ENCODE assay signal across 18 cellular contexts in genomic region chr2:159086874-159087273, GRCh38.
DNase-seq lines count a peak whose midpoint lies in the region; ATAC-seq and TF ChIP-seq lines count a peak whose summit lies in the region.
"Had no signal": no experiment of that assay in that cellular context is flagged by ENCODE, and none has a peak within 500 bp of the region (broad histone marks: within the 10 kb centered on the region; RNA-seq: fewer than 3 reads in every experiment).

No MANE protein-coding gene starts in this region.

- H3K9ac ChIP-seq in DND-41 (ENCODE audit: low read depth, low read length) (no peak overlapping the region), IMR-90 (ENCODE audit: low read depth, low read length) (no peak overlapping the region)

- H3K27ac Mint-ChIP-seq in brain (peak overlapping the region in 3 of 5 experiments; percentile 29 to 71 (median 70)), nephron (peak overlapping the region; percentile 57 to 86 (median 58))
- H3K27ac Mint-ChIP-seq: activated T-helper 2 cell treated with anti-CD3 and anti-CD28 coated beads, Interferon-gamma antibody, Interleukin-2, Interleukin-4, amounts not matched to agents 10 μg/mL and 5 μg/mL and 100 μg/mL, durations not matched to agents 14 hours and 24 hours and 36 hours; stimulated activated memory B cell treated with anti-CD40 and anti-IgM and Interleukin-4, amounts not matched to agents 10 μg/mL and 1 μg/mL and 100 μg/mL, for 72 hours; WTC11 had no signal

- DNase-seq in DND-41 (peak; percentile 32), IMR-90 (no peak), SW 1271 (lab: John Stamatoyannopoulos, UW) (no peak), activated gamma-delta T cell treated with Interleukin-2 at 50 U/mL for 16 hours (no peak)
- DNase-seq: NCI-H1105 treated with DMSO at 0.1 percent for 48 hours; small intestine; stimulated activated CD4-positive, alpha-beta T cell treated with anti-CD3 and anti-CD28 coated beads, Interleukin-2, amount 100 ng/mL, for 24 hours; T-helper 9 cell had no signal

- TF ChIP-seq CTCF in DND-41 (IDR thresholded peaks at IDR 0.05; ENCODE audit: borderline replicate concordance, extremely low read depth, low read length, poor library complexity, severe bottlenecking) (no peak), IMR-90 (conservative IDR thresholded peaks at IDR 0.05; ENCODE audit: low read depth, low read length) (no peak), brain (conservative IDR thresholded peaks at IDR 0.05) (no peak), nephron (IDR thresholded peaks at IDR 0.05; ENCODE audit: unreplicated experiment in 3 of 3) (no peak)

- H4K20me1 ChIP-seq in DND-41 (ENCODE audit: insufficient read depth, low read length) = no peaks in the 10 kb centered on the region
- H4K20me1 ChIP-seq in IMR-90 (ENCODE audit: insufficient read depth, low read length) = no peaks in the 10 kb centered on the region

- H3K4me1 Mint-ChIP-seq in brain (peaks cover 79% of the 10 kb centered on the region), nephron (peaks cover 79% of the 10 kb centered on the region)

- no peak overlapping the region for H3K14ac ChIP-seq in IMR-90 (replicated peaks; ENCODE audit: low read depth, low read length)

- no peaks in the 10 kb centered on the region for H3K79me2 ChIP-seq in DND-41 (ENCODE audit: insufficient read depth, low read length)

- POLR2A ChIA-PET in IMR-90 (lab: Charles Lee; ENCODE audit: unreplicated experiment) = interaction anchor here (0.5 to 0.7 kb wide), 2 partner anchors 16 to 18 kb away, joined by 3 to 4 read pairs; no protein-coding TSS in a partner anchor

- in situ Hi-C loops in IMR-90 (cut with MboI; ENCODE audit: low sequenced_read_pairs) = no loop called here

- WGBS in IMR-90 (ENCODE audit: extremely low coverage in 2 of 2, insufficient read length in 1 of 2), 2 experiments = 75% methylated on average over 1 of the region's 4 CpGs; no CpG with 5 or more reads in 1 of the 2 experiments

- no peak overlapping the region for H3K4me3 Mint-ChIP-seq in brain
- no peak overlapping the region for H3K4me3 Mint-ChIP-seq in nephron
- H3K4me3 Mint-ChIP-seq: stimulated activated memory B cell treated with anti-CD40 and anti-IgM and Interleukin-4, amounts not matched to agents 10 μg/mL and 1 μg/mL and 100 μg/mL, for 72 hours; WTC11 had no signal

- H2AK9ac ChIP-seq in IMR-90 (replicated peaks; ENCODE audit: low read depth, low read length, poor library complexity) = no peak overlapping the region

- intact Hi-C loops in IMR-90 (cut with micrococcal nuclease) = no loop called here

- no peak overlapping the region for H3K18ac ChIP-seq in IMR-90 (ENCODE audit: low read depth, low read length)

- H2BK15ac ChIP-seq in IMR-90 (ENCODE audit: low read depth, low read length) = no peak overlapping the region

- H2AFZ ChIP-seq in DND-41 (ENCODE audit: low read depth, low read length) (no peak overlapping the region), IMR-90 (replicated peaks; ENCODE audit: low read length, poor library complexity) (no peak overlapping the region)

- TF ChIP-seq POLR2A in IMR-90 (IDR thresholded peaks at IDR 0.05; ENCODE audit: low read depth, low read length) (no peak), GM18505 (IDR thresholded peaks at IDR 0.05; ENCODE audit: borderline replicate concordance, extremely low read depth, insufficient read depth, insufficient read length) (no peak)

- peaks cover 0 to 2% (median 0%) of the 10 kb centered on the region in 5 experiments for H3K9me3 Mint-ChIP-seq in brain
- no peaks in the 10 kb centered on the region for H3K9me3 Mint-ChIP-seq in nephron
- H3K9me3 Mint-ChIP-seq: activated T-helper 2 cell treated with anti-CD3 and anti-CD28 coated beads, Interferon-gamma antibody, Interleukin-2, Interleukin-4, amounts not matched to agents 10 μg/mL and 5 μg/mL and 100 μg/mL, durations not matched to agents 14 hours and 24 hours and 36 hours; stimulated activated memory B cell treated with anti-CD40 and anti-IgM and Interleukin-4, amounts not matched to agents 10 μg/mL and 1 μg/mL and 100 μg/mL, for 72 hours; WTC11 had no signal

- CTCF ChIA-PET in IMR-90 (lab: Yijun Ruan, JAX) = interaction anchor here (1.2 kb wide), 1 partner anchor 9 kb away, joined by 3 read pairs; no protein-coding TSS in a partner anchor

- dilution Hi-C loops in IMR-90 (cut with HindIII; ENCODE audit: low sequenced_read_pairs, unreplicated experiment) = no loop called here

- no peak overlapping the region for H2AK5ac ChIP-seq in IMR-90 (ENCODE audit: low read depth, low read length)

- BruUV-seq in IMR-90 (replicated peaks; lab: Mats Ljungman, UMichigan) = no TSS peak

- no peak overlapping the region for H2BK120ac ChIP-seq in IMR-90 (ENCODE audit: low read depth, low read length)

- no peak overlapping the region for H3K56ac ChIP-seq in IMR-90 (ENCODE audit: extremely low read depth, insufficient read depth, low read length)

- no peaks in the 10 kb centered on the region for H3K36me3 Mint-ChIP-seq in brain
- peaks cover 3% of the 10 kb centered on the region for H3K36me3 Mint-ChIP-seq in nephron (ENCODE audit: low read depth)
- H3K36me3 Mint-ChIP-seq: stimulated activated memory B cell treated with anti-CD40 and anti-IgM and Interleukin-4, amounts not matched to agents 10 μg/mL and 1 μg/mL and 100 μg/mL, for 72 hours; WTC11 had no signal

- no peak overlapping the region for H2BK20ac ChIP-seq in IMR-90 (ENCODE audit: low read depth, low read length)

- no peak overlapping the region for H4K91ac ChIP-seq in IMR-90 (ENCODE audit: insufficient read depth, low read depth, low read length)

- H3K27ac ChIP-seq in DND-41 (ENCODE audit: low read length) = no peak overlapping the region
- no peak overlapping the region for H3K27ac ChIP-seq in IMR-90 (ENCODE audit: insufficient read depth, low read length)
- H3K27ac ChIP-seq: neutrophil, psoas muscle had no signal

- no peak overlapping the region for H3K4me2 ChIP-seq in DND-41 (ENCODE audit: insufficient read depth, low read length)
- no peak overlapping the region for H3K4me2 ChIP-seq in IMR-90 (ENCODE audit: low read depth, low read length)

- peak overlapping the region; percentile 40; the same call in 1 of the 2 replicates for H4K5ac ChIP-seq in IMR-90 (ENCODE audit: low read depth, low read length)

- H3K9me3 ChIP-seq in DND-41 (ENCODE audit: insufficient read depth, low read length, severe bottlenecking) = no peaks in the 10 kb centered on the region
- no peaks in the 10 kb centered on the region for H3K9me3 ChIP-seq in IMR-90 (ENCODE audit: control insufficient read depth, insufficient read depth, low read length)
- H3K9me3 ChIP-seq: neutrophil, psoas muscle had no signal

- H3K9me1 ChIP-seq in IMR-90 (ENCODE audit: insufficient read depth, low read length) = peaks cover 39% of the 10 kb centered on the region

- H3K4me3 ChIP-seq in DND-41 (ENCODE audit: low read depth in 1 of 2, low read length in 2 of 2) (no peak overlapping the region), IMR-90 (ENCODE audit: insufficient read depth, low read depth, low read length) (no peak overlapping the region)
- H3K4me3 ChIP-seq: lung, psoas muscle had no signal

- H3K27me3 ChIP-seq in DND-41 (ENCODE audit: insufficient read depth, low read length, poor library complexity) (no peaks in the 10 kb centered on the region), IMR-90 (ENCODE audit: control insufficient read depth, insufficient read depth, low read length) (no peaks in the 10 kb centered on the region)
- H3K27me3 ChIP-seq: neutrophil had no signal

- ATAC-seq in DND-41 (ENCODE audit: insufficient read depth, low read depth) = peak; percentile 81
- ATAC-seq in IMR-90 (ENCODE audit: low read depth) = no peak
- ATAC-seq in GM18505 (IDR thresholded peaks at IDR 0.05; ENCODE audit: unreplicated experiment) = no peak
- ATAC-seq: psoas muscle; SK-N-SH treated with all-trans-retinoic acid at 6 μM for 48 hours; stimulated activated memory B cell treated with anti-CD40 and anti-IgM and Interleukin-4, amounts not matched to agents 10 μg/mL and 1 μg/mL and 100 μg/mL, for 72 hours; WTC11 had no signal

- TF ChIP-seq RAD21 in IMR-90 (IDR thresholded peaks at IDR 0.05; ENCODE audit: low read length) = no peak

- H3K36me3 ChIP-seq in DND-41 (ENCODE audit: insufficient read depth, low read length) (no peaks in the 10 kb centered on the region), IMR-90 (ENCODE audit: control insufficient read depth, insufficient read depth, low read length) (0 out of 2 replicates have a peak, but pooled peaks cover 2% of the 10 kb centered on the region)
- H3K36me3 ChIP-seq: neutrophil had no signal

- H3K27me3 Mint-ChIP-seq in brain (no peaks in the 10 kb centered on the region), nephron (ENCODE audit: low read depth) (no peaks in the 10 kb centered on the region)
- H3K27me3 Mint-ChIP-seq: stimulated activated memory B cell treated with anti-CD40 and anti-IgM and Interleukin-4, amounts not matched to agents 10 μg/mL and 1 μg/mL and 100 μg/mL, for 72 hours had no signal

- H3K4me1 ChIP-seq in DND-41 (ENCODE audit: insufficient read depth, low read length) (peaks cover 20% of the 10 kb centered on the region), IMR-90 (ENCODE audit: control insufficient read depth, insufficient read depth, low read length) (peaks cover 37% of the 10 kb centered on the region)

- no peak overlapping the region for H3K4ac ChIP-seq in IMR-90 (ENCODE audit: low read depth, low read length)

- H2BK5ac ChIP-seq in IMR-90 (ENCODE audit: low read depth, low read length, poor library complexity, severe bottlenecking) = no peak overlapping the region

- no peak overlapping the region for H3K23ac ChIP-seq in IMR-90 (ENCODE audit: low read depth, low read length)

- H3K79me1 ChIP-seq in IMR-90 (ENCODE audit: low read depth in 1 of 2, low read length in 2 of 2) = peaks cover 32 to 60% of the 10 kb centered on the region in 2 experiments

- H4K8ac ChIP-seq in IMR-90 (ENCODE audit: low read depth in 2 of 2, low read length in 2 of 2) = no peak overlapping the region

TF ChIP-seq in IMR-90, 13 proteins besides CTCF, POLR2A, EP300 and RAD21 (continues in another document):
- TF ChIP-seq CEBPB (IDR thresholded peaks at IDR 0.05; ENCODE audit: low read depth, low read length) (no peak), MAZ (IDR thresholded peaks at IDR 0.05; ENCODE audit: borderline replicate concordance, low read depth, low read length) (no peak), FOS (IDR thresholded peaks at IDR 0.05; ENCODE audit: low read depth, low read length) (no peak), BHLHE40 (IDR thresholded peaks at IDR 0.05; ENCODE audit: low read depth, low read length) (no peak), ELK1 (IDR thresholded peaks at IDR 0.05; ENCODE audit: borderline replicate concordance, low read depth, low read length) (no peak), MXI1 (IDR thresholded peaks at IDR 0.05; ENCODE audit: borderline replicate concordance, low read depth, low read length) (no peak)
